In genomic region chr12:30795410-30795659, GRCh38 we compare ENCODE assay signal across 8 cellular contexts. TPM values are rescaled to one million over a fixed set of nuclear protein-coding genes. Genes with fewer than 3 reads are reported as not detected.
DNase-seq lines count a peak whose midpoint lies in the region; ATAC-seq and TF ChIP-seq lines count a peak whose summit lies in the region.

No MANE protein-coding gene starts in this region.

- H3K36me3 ChIP-seq in mucosa of rectum (ENCODE audit: control insufficient read depth in 2 of 2, insufficient read depth in 2 of 2, low read length in 2 of 2): no peaks in the 10 kb centered on the region

- H3K27ac ChIP-seq in mucosa of rectum (ENCODE audit: low read depth in 2 of 2, low read length in 2 of 2): no peak overlapping the region

- H3K9ac ChIP-seq in mucosa of rectum (ENCODE audit: low read depth in 1 of 2, low read length in 2 of 2): no peak overlapping the region

- no peak for ATAC-seq in left lobe of liver

- H3K9me3 ChIP-seq in mucosa of rectum (ENCODE audit: control insufficient read depth in 2 of 2, low read length in 2 of 2): no peaks in the 10 kb centered on the region

- peaks cover 0 to 3% of the 10 kb centered on the region in 2 donors for H3K4me1 ChIP-seq in mucosa of rectum (ENCODE audit: control insufficient read depth in 2 of 2, insufficient read depth in 2 of 2, low read length in 2 of 2)

- no peak for TF ChIP-seq CTCF in cardiac fibroblast (IDR thresholded peaks at IDR 0.05; ENCODE audit: low read depth, low read length)

- peak; percentile 6 for DNase-seq in stimulated activated CD4-positive, alpha-beta T cell treated with anti-CD3 and anti-CD28 coated beads, Interleukin-4, amount 100 ng/mL, for 24 hours
- no peak for DNase-seq in stimulated activated CD4-positive, alpha-beta T cell treated with anti-CD3 and anti-CD28 coated beads, Interleukin-12 subunit alpha, Interleukin-12 subunit beta, amount 100 ng/mL, for 4 hours
- DNase-seq in cardiac fibroblast (ENCODE audit: low read depth in 2 of 2) (no peak), left lobe of liver (ENCODE audit: low spot score) (no peak), iPS-NIHi11 (ENCODE audit: low spot score) (no peak), middle frontal gyrus (ENCODE audit: extremely low spot score, low spot score) (no peak)
- DNase-seq in activated CD8-positive, alpha-beta memory T cell treated with anti-CD3 and anti-CD28 coated beads, Interleukin-2, amount 50 U/mL, for 48 hours: no peak

- H3K27me3 ChIP-seq in mucosa of rectum (ENCODE audit: control insufficient read depth in 2 of 2, insufficient read depth in 2 of 2, low read length in 2 of 2): peaks cover 10 to 11% of the 10 kb centered on the region in 2 donors

- peak overlapping the region; percentile 61 to 74 for H3K4me3 ChIP-seq in cardiac fibroblast (replicated peaks in 1 of 2; ENCODE audit: low read depth in 2 of 2, low read length in 2 of 2)
- H3K4me3 ChIP-seq in mucosa of rectum (ENCODE audit: low read length in 2 of 2): peak overlapping the region; percentile 44 to 61

RNA-seq across cellular contexts. Expression of gene CAPRIN2, which starts 40.6 kb away (rescaled TPM):
- total RNA-seq in left lobe of liver: 7.2 TPM
